ENCODE assay signal across 10 cellular contexts in genomic region chr16:27108826-27109665, GRCh38. TPM values are rescaled to one million over a fixed set of nuclear protein-coding genes. Genes with fewer than 3 reads are reported as not detected.
DNase-seq lines count a peak whose midpoint lies in the region; ATAC-seq and TF ChIP-seq lines count a peak whose summit lies in the region.
"Had no signal": no experiment of that assay in that cellular context is flagged by ENCODE, and none has a peak within 500 bp of the region (broad histone marks: within the 10 kb centered on the region; RNA-seq: fewer than 3 reads in every experiment).

No MANE protein-coding gene starts in this region.

- H3K4me3 ChIP-seq in iPS-18c (ENCODE audit: insufficient read depth, low read depth, low read length) (peak overlapping the region; percentile 38), suprapubic skin (peak overlapping the region; percentile 37)

- no peaks in the 10 kb centered on the region for H3K9me3 ChIP-seq in iPS-18c (ENCODE audit: control insufficient read depth, insufficient read depth, low read length)
- H3K9me3 ChIP-seq in suprapubic skin = no peaks in the 10 kb centered on the region

- peaks cover 6% of the 10 kb centered on the region for H3K4me1 Mint-ChIP-seq in activated CD8-positive, alpha-beta T cell treated with anti-CD3 and anti-CD28 coated beads, Interleukin-2, amount 10 ng/mL, durations not matched to agents 7 days and 5 days (ENCODE audit: low read depth)

- WGBS in suprapubic skin = 66% methylated on average over 17 of the region's 17 CpGs

- H3K9me3 Mint-ChIP-seq in activated CD8-positive, alpha-beta T cell treated with anti-CD3 and anti-CD28 coated beads, Interleukin-2, amount 10 ng/mL, durations not matched to agents 7 days and 5 days (ENCODE audit: insufficient read depth) = no peaks in the 10 kb centered on the region

- H3K27ac ChIP-seq in suprapubic skin = no peak overlapping the region
- H3K27ac ChIP-seq: C4-2B, VCaP had no signal

- H3K36me3 Mint-ChIP-seq in activated CD8-positive, alpha-beta T cell treated with anti-CD3 and anti-CD28 coated beads, Interleukin-2, amount 10 ng/mL, durations not matched to agents 7 days and 5 days (ENCODE audit: low read depth) = no peaks in the 10 kb centered on the region

- POLR2A ChIA-PET in activated CD8-positive, alpha-beta T cell treated with anti-CD3 and anti-CD28 coated beads, Interleukin-2, amount 10 ng/mL, durations not matched to agents 7 days and 5 days (lab: Charles Lee) = no interaction called here

- no peak for TF ChIP-seq CTCF in suprapubic skin (IDR thresholded peaks at IDR 0.05)

- peaks cover 13% of the 10 kb centered on the region for H3K4me1 ChIP-seq in suprapubic skin

- H3K27me3 ChIP-seq in suprapubic skin = no peaks in the 10 kb centered on the region

- peak; percentile 19 for DNase-seq in activated effector memory CD4-positive, alpha-beta T cell treated with anti-CD3 and anti-CD28 coated beads, Interleukin-2, amount 50 U/mL, for 16 hours
- DNase-seq in activated effector memory CD4-positive, alpha-beta T cell treated with Interleukin-2 at 50 U/mL for 16 hours = no peak
- no peak for DNase-seq in activated CD8-positive, alpha-beta T cell treated with anti-CD3 and anti-CD28 coated beads, Interleukin-2, amount 10 ng/mL, durations not matched to agents 7 days and 5 days
- DNase-seq in suprapubic skin (ENCODE audit: low spot score in 2 of 2) (peak in 1 of 2 donors; percentile 72), AG08395 (ENCODE audit: low spot score) (no peak)

- peaks cover 3% of the 10 kb centered on the region for H3K27me3 Mint-ChIP-seq in activated CD8-positive, alpha-beta T cell treated with anti-CD3 and anti-CD28 coated beads, Interleukin-2, amount 10 ng/mL, durations not matched to agents 7 days and 5 days (ENCODE audit: low read depth)

- CTCF ChIA-PET in activated CD8-positive, alpha-beta T cell treated with anti-CD3 and anti-CD28 coated beads, Interleukin-2, amount 10 ng/mL, durations not matched to agents 7 days and 5 days (lab: Charles Lee) = interaction anchor here (0.9 to 1.4 kb wide), 4 partner anchors 10 to 1268 kb away, joined by 4 to 7 read pairs (median 4); no protein-coding TSS in a partner anchor

- TF ChIP-seq EP300 in suprapubic skin (IDR thresholded peaks at IDR 0.05) = no peak

- H3K27ac Mint-ChIP-seq in activated CD8-positive, alpha-beta T cell treated with anti-CD3 and anti-CD28 coated beads, Interleukin-2, amount 10 ng/mL, durations not matched to agents 7 days and 5 days = no peak overlapping the region

- no peaks in the 10 kb centered on the region for H3K36me3 ChIP-seq in suprapubic skin

- H3K4me3 Mint-ChIP-seq in activated CD8-positive, alpha-beta T cell treated with anti-CD3 and anti-CD28 coated beads, Interleukin-2, amount 10 ng/mL, durations not matched to agents 7 days and 5 days = peak overlapping the region; percentile 51

- ATAC-seq in activated CD8-positive, alpha-beta T cell treated with anti-CD3 and anti-CD28 coated beads, Interleukin-2, amount 10 ng/mL, durations not matched to agents 7 days and 5 days = no peak
- ATAC-seq in GM21737 (IDR thresholded peaks at IDR 0.05; ENCODE audit: unreplicated experiment) (no peak), HG02798 (IDR thresholded peaks at IDR 0.05; ENCODE audit: poor library complexity, unreplicated experiment) (no peak)

- no peak for TF ChIP-seq POLR2A in suprapubic skin (IDR thresholded peaks at IDR 0.05)

RNA-seq across cellular contexts. Expression of gene C16orf82, which starts 42.3 kb away (rescaled TPM):
- not detected for total RNA-seq in activated CD8-positive, alpha-beta T cell treated with anti-CD3 and anti-CD28 coated beads, Interleukin-2, amount 10 ng/mL, durations not matched to agents 7 days and 5 days
- total RNA-seq in suprapubic skin = not detected
